24 cellular contexts compared by ENCODE assay signal in genomic region chr3:101642441-101642840, GRCh38.
"Had no signal": no experiment of that assay in that cellular context is flagged by ENCODE, and none has a peak within 500 bp of the region (broad histone marks: within the 10 kb centered on the region; RNA-seq: fewer than 3 reads in every experiment).

No MANE protein-coding gene starts in this region.

- H2AFZ ChIP-seq: neural progenitor cell, parathyroid adenoma had no signal

- H3K4me3 ChIP-seq: gastrocnemius medialis, neural progenitor cell, tibial nerve had no signal

- H3K4me2 ChIP-seq: neural progenitor cell had no signal

- H3K27me3 ChIP-seq: gastrocnemius medialis, neural progenitor cell, tibial nerve had no signal

- H3K79me2 ChIP-seq: parathyroid adenoma had no signal

- H3K9me3 Mint-ChIP-seq: activated T-cell treated with anti-CD3 and anti-CD28 coated beads, Interleukin-2, amount 50 U/mL, for 24 hours; neural progenitor cell; T-helper 2 cell treated with Interferon-gamma antibody and Interleukin-4, amounts not matched to agents 5 μg/mL and 100 μg/mL, for 36 hours had no signal

- FAIRE-seq: bronchial epithelial cell, colon, keratinocyte had no signal

- H3K27me3 Mint-ChIP-seq: activated naive CD8-positive, alpha-beta T cell; activated T-cell treated with anti-CD3 and anti-CD28 coated beads, Interleukin-2, amount 50 U/mL, for 24 hours had no signal

- DNase-seq: activated CD4-positive, alpha-beta T cell treated with anti-CD3 and anti-CD28 coated beads for 4 hours; activated CD4-positive, alpha-beta T cell treated with anti-CD3 and anti-CD28 coated beads, Interleukin-2, amount 50 U/mL, for 4 hours; activated CD8-positive, alpha-beta memory T cell treated with anti-CD3 and anti-CD28 coated beads, Interleukin-2, amount 50 U/mL, for 48 hours; activated gamma-delta T cell treated with Interleukin-2 at 50 U/mL for 16 hours; activated T-cell treated with anti-CD3 and anti-CD28 coated beads, Interleukin-2, amount 50 U/mL, for 24 hours; anterior cingulate cortex; dermis blood vessel endothelial cell; effector CD4-positive, alpha-beta T cell; gastrocnemius medialis; hippocampal formation; left cardiac atrium; left ventricle myocardium superior; occipital lobe; right cardiac atrium; stimulated activated naive CD4-positive, alpha-beta T cell; T-helper 1 cell had no signal

- ATAC-seq: gastrocnemius medialis, left ventricle myocardium superior, right cardiac atrium had no signal

- H3K27ac Mint-ChIP-seq: neural progenitor cell had no signal

- H3K4me1 ChIP-seq: gastrocnemius medialis, parathyroid adenoma, tibial nerve had no signal

- H3K27ac ChIP-seq: gastrocnemius medialis, neural progenitor cell, parathyroid adenoma, tibial nerve had no signal

- H3K36me3 ChIP-seq: neural progenitor cell had no signal

- H3K4me3 Mint-ChIP-seq: activated naive CD8-positive, alpha-beta T cell; activated T-cell treated with anti-CD3 and anti-CD28 coated beads, Interleukin-2, amount 50 U/mL, for 24 hours; neural progenitor cell; T-helper 2 cell treated with Interferon-gamma antibody and Interleukin-4, amounts not matched to agents 5 μg/mL and 100 μg/mL, for 36 hours had no signal

- H3K9ac ChIP-seq: neural progenitor cell, parathyroid adenoma had no signal

- H3K9me3 ChIP-seq: gastrocnemius medialis, tibial nerve had no signal
